ENCODE assay signal across 29 cellular contexts in genomic region chr22:30004101-30004500, GRCh38.
DNase-seq lines count a peak whose midpoint lies in the region; ATAC-seq, FAIRE-seq and TF ChIP-seq lines count a peak whose summit lies in the region.
"Had no signal": no experiment of that assay in that cellular context is flagged by ENCODE, and none has a peak within 500 bp of the region (broad histone marks: within the 10 kb centered on the region; RNA-seq: fewer than 3 reads in every experiment).

No MANE protein-coding gene starts in this region.

- H2BK20ac ChIP-seq in IMR-90 (ENCODE audit: low read depth, low read length): no peak overlapping the region

- H4K20me1 ChIP-seq in IMR-90 (ENCODE audit: insufficient read depth, low read length): peaks cover 12% of the 10 kb centered on the region; the same call in 1 of the 2 replicates

- no peak for TF ChIP-seq POLR2A in IMR-90 (IDR thresholded peaks at IDR 0.05; ENCODE audit: low read depth, low read length)

- no peak overlapping the region for H3K14ac ChIP-seq in IMR-90 (replicated peaks; ENCODE audit: low read depth, low read length)

- H3K4me1 Mint-ChIP-seq in activated T-cell treated with anti-CD3 and anti-CD28 coated beads, Interleukin-2, amount 50 U/mL, for 24 hours (ENCODE audit: low read depth): peaks cover 8% of the 10 kb centered on the region
- peaks cover 10% of the 10 kb centered on the region for H3K4me1 Mint-ChIP-seq in activated T-cell treated with anti-CD3 and anti-CD28 coated beads, Interleukin-2, amount 50 U/mL, for 4 hours (ENCODE audit: low read depth)
- peaks cover 8% of the 10 kb centered on the region for H3K4me1 Mint-ChIP-seq in activated CD4-positive, alpha-beta memory T cell treated with anti-CD3 and anti-CD28 coated beads for 36 hours (ENCODE audit: low read depth)
- H3K4me1 Mint-ChIP-seq: activated CD4-positive, alpha-beta memory T cell treated with anti-CD3 and anti-CD28 coated beads, Interleukin-2, amount 10 ng/mL, durations not matched to agents 7 days and 5 days had no signal

- no peak for DNase-seq in activated T-cell treated with anti-CD3 and anti-CD28 coated beads, Interleukin-2, amount 50 U/mL, for 24 hours
- DNase-seq in activated T-cell treated with anti-CD3 and anti-CD28 coated beads, Interleukin-2, amount 50 U/mL, for 4 hours: no peak
- DNase-seq in IMR-90: peak; percentile 19
- peak; percentile 34 for DNase-seq in fibroblast of the aortic adventitia (ENCODE audit: low read depth)
- no peak for DNase-seq in psoas muscle
- no peak for DNase-seq in activated CD4-positive, alpha-beta memory T cell treated with anti-CD3 and anti-CD28 coated beads for 36 hours
- no peak for DNase-seq in urothelium cell line (ENCODE audit: low spot score)
- DNase-seq: 8988T; activated CD4-positive, alpha-beta memory T cell treated with anti-CD3 and anti-CD28 coated beads, Interleukin-2, amount 10 ng/mL, durations not matched to agents 7 days and 5 days; activated CD4-positive, CD25-positive, alpha-beta regulatory T cell treated with anti-CD3 and anti-CD28 coated beads, Interleukin-2, amount 50 U/mL, for 72 hours; activated CD8-positive, alpha-beta memory T cell treated with anti-CD3 and anti-CD28 coated beads, Interleukin-2, amount 50 U/mL, for 4 hours; activated naive CD4-positive, alpha-beta T cell treated with anti-CD3 and anti-CD28 coated beads, Interleukin-2, amount 50 U/mL, for 16 hours; body of pancreas; gastrocnemius medialis; GDM1; KBM-7; kidney glomerular epithelial cell; NCI-H1105 treated with DMSO at 0.1 percent for 48 hours; NCI-H1930; NCI-H2171 treated with DMSO at 0.1 percent for 48 hours; NCI-H510A treated with DMSO at 0.1 percent for 48 hours; NK-92 treated with Interleukin-12 subunit alpha and Interleukin-12 subunit beta, amount 100 ng/mL, for 24 hours; PC-9; stimulated activated CD4-positive, alpha-beta T cell treated with anti-CD3 and anti-CD28 coated beads, Interleukin-4, amount 100 ng/mL, for 4 hours; transverse colon had no signal

- H2BK5ac ChIP-seq in IMR-90 (ENCODE audit: low read depth, low read length, poor library complexity, severe bottlenecking): no peak overlapping the region

- no peaks in the 10 kb centered on the region for H3K9me3 Mint-ChIP-seq in activated T-cell treated with anti-CD3 and anti-CD28 coated beads, Interleukin-2, amount 50 U/mL, for 24 hours
- no peaks in the 10 kb centered on the region for H3K9me3 Mint-ChIP-seq in activated T-cell treated with anti-CD3 and anti-CD28 coated beads, Interleukin-2, amount 50 U/mL, for 4 hours
- H3K9me3 Mint-ChIP-seq in activated CD4-positive, alpha-beta memory T cell treated with anti-CD3 and anti-CD28 coated beads for 36 hours: no peaks in the 10 kb centered on the region
- H3K9me3 Mint-ChIP-seq: activated CD4-positive, alpha-beta memory T cell treated with anti-CD3 and anti-CD28 coated beads, Interleukin-2, amount 10 ng/mL, durations not matched to agents 7 days and 5 days; dendritic cell treated with granulocyte-macrophage colony-stimulating factor and Interleukin-4, amounts not matched to agents 40 ng/mL and 50 ng/mL, for 4 days had no signal

- no peak overlapping the region for H3K4me2 ChIP-seq in IMR-90 (ENCODE audit: low read depth, low read length)
- H3K4me2 ChIP-seq: hepatocyte, PC-9 had no signal

- H3K36me3 ChIP-seq in IMR-90 (ENCODE audit: control insufficient read depth, insufficient read depth, low read length) (peaks cover 19% of the 10 kb centered on the region), psoas muscle (ENCODE audit: insufficient read depth in 1 of 2, low read depth in 1 of 2) (peaks cover 5 to 80% of the 10 kb centered on the region in 2 donors)

- CTCF ChIA-PET in IMR-90 (lab: Yijun Ruan, JAX): no interaction called here
- CTCF ChIA-PET in activated CD4-positive, alpha-beta memory T cell treated with anti-CD3 and anti-CD28 coated beads for 36 hours (lab: Charles Lee): interaction anchor here (0.6 to 3.6 kb wide), 23 partner anchors 8 to 415 kb away, joined by 3 to 39 read pairs (median 4); partner anchors contain the start of genes ASCC2 and MTMR3

- no TSS peak for BruUV-seq in IMR-90 (replicated peaks; lab: Mats Ljungman, UMichigan)

- H3K4ac ChIP-seq in IMR-90 (ENCODE audit: low read depth, low read length): no peak overlapping the region

- in situ Hi-C loops in IMR-90 (cut with MboI; ENCODE audit: low sequenced_read_pairs): loop anchor here (10.0 kb wide), 1 partner anchor 369 kb away; no protein-coding TSS in a partner anchor

- no peak overlapping the region for H2AK9ac ChIP-seq in IMR-90 (replicated peaks; ENCODE audit: low read depth, low read length, poor library complexity)

- no peak overlapping the region for H2AFZ ChIP-seq in IMR-90 (replicated peaks; ENCODE audit: low read length, poor library complexity)
- H2AFZ ChIP-seq: hepatocyte, PC-9 had no signal

- H3K27me3 ChIP-seq in IMR-90 (ENCODE audit: control insufficient read depth, insufficient read depth, low read length): no peaks in the 10 kb centered on the region
- H3K27me3 ChIP-seq in psoas muscle (ENCODE audit: insufficient read depth in 3 of 3, low read length in 2 of 3): no peaks in the 10 kb centered on the region
- H3K27me3 ChIP-seq: body of pancreas, gastrocnemius medialis, hepatocyte, transverse colon had no signal

- POLR2A ChIA-PET in IMR-90 (lab: Charles Lee; ENCODE audit: unreplicated experiment): no interaction called here
- POLR2A ChIA-PET in activated CD4-positive, alpha-beta memory T cell treated with anti-CD3 and anti-CD28 coated beads for 36 hours (lab: Charles Lee): no interaction called here

- H3K36me3 Mint-ChIP-seq in activated T-cell treated with anti-CD3 and anti-CD28 coated beads, Interleukin-2, amount 50 U/mL, for 24 hours (ENCODE audit: low read depth): peaks cover 62% of the 10 kb centered on the region
- H3K36me3 Mint-ChIP-seq in activated T-cell treated with anti-CD3 and anti-CD28 coated beads, Interleukin-2, amount 50 U/mL, for 4 hours (ENCODE audit: insufficient read depth): peaks cover 21% of the 10 kb centered on the region
- H3K36me3 Mint-ChIP-seq in activated CD4-positive, alpha-beta memory T cell treated with anti-CD3 and anti-CD28 coated beads for 36 hours: peaks cover 11% of the 10 kb centered on the region

- FAIRE-seq in urothelium cell line (lab: Jason Lieb, UNC): no peak

- H3K4me3 Mint-ChIP-seq in activated T-cell treated with anti-CD3 and anti-CD28 coated beads, Interleukin-2, amount 50 U/mL, for 24 hours: no peak overlapping the region
- H3K4me3 Mint-ChIP-seq in activated T-cell treated with anti-CD3 and anti-CD28 coated beads, Interleukin-2, amount 50 U/mL, for 4 hours: no peak overlapping the region
- H3K4me3 Mint-ChIP-seq in activated CD4-positive, alpha-beta memory T cell treated with anti-CD3 and anti-CD28 coated beads for 36 hours: no peak overlapping the region
- H3K4me3 Mint-ChIP-seq: activated CD4-positive, alpha-beta memory T cell treated with anti-CD3 and anti-CD28 coated beads, Interleukin-2, amount 10 ng/mL, durations not matched to agents 7 days and 5 days; dendritic cell treated with granulocyte-macrophage colony-stimulating factor and Interleukin-4, amounts not matched to agents 40 ng/mL and 50 ng/mL, for 4 days had no signal

- H3K23ac ChIP-seq in IMR-90 (ENCODE audit: low read depth, low read length): no peak overlapping the region

- H4K5ac ChIP-seq in IMR-90 (ENCODE audit: low read depth, low read length): no peak overlapping the region

- WGBS in IMR-90 (ENCODE audit: extremely low coverage in 2 of 2, insufficient read length in 1 of 2), 2 experiments: no CpG with 5 or more reads among the region's 1 CpG
- 43 to 77% (median 67%) methylated on average over 1 of the region's 1 CpG for WGBS in psoas muscle, 3 donors

- H3K18ac ChIP-seq in IMR-90 (ENCODE audit: low read depth, low read length): no peak overlapping the region

- peaks cover 7% of the 10 kb centered on the region for H3K4me1 ChIP-seq in IMR-90 (ENCODE audit: control insufficient read depth, insufficient read depth, low read length)
- H3K4me1 ChIP-seq in psoas muscle: peaks cover 13% of the 10 kb centered on the region

- TF ChIP-seq CTCF in IMR-90 (conservative IDR thresholded peaks at IDR 0.05; ENCODE audit: low read depth, low read length) (no peak), fibroblast of the aortic adventitia (IDR thresholded peaks at IDR 0.05; ENCODE audit: insufficient read depth, low read length) (no peak), psoas muscle (IDR thresholded peaks at IDR 0.05) (no peak)

- H3K4me3 ChIP-seq in IMR-90 (ENCODE audit: insufficient read depth, low read depth, low read length): no peak overlapping the region
- H3K4me3 ChIP-seq in fibroblast of the aortic adventitia (ENCODE audit: low read depth, low read length): no peak overlapping the region
- H3K4me3 ChIP-seq in psoas muscle: no peak overlapping the region
- H3K4me3 ChIP-seq: body of pancreas, gastrocnemius medialis, hepatocyte, PC-9, transverse colon had no signal

- H3K79me1 ChIP-seq in IMR-90 (ENCODE audit: low read depth in 1 of 2, low read length in 2 of 2): peaks cover 4 to 22% of the 10 kb centered on the region in 2 experiments; a peak in 3 of 4 replicates

- peak overlapping the region; percentile 7 for H3K27ac Mint-ChIP-seq in activated T-cell treated with anti-CD3 and anti-CD28 coated beads, Interleukin-2, amount 50 U/mL, for 24 hours
- H3K27ac Mint-ChIP-seq in activated CD4-positive, alpha-beta memory T cell treated with anti-CD3 and anti-CD28 coated beads for 36 hours: no peak overlapping the region
- H3K27ac Mint-ChIP-seq: activated CD4-positive, alpha-beta memory T cell treated with anti-CD3 and anti-CD28 coated beads, Interleukin-2, amount 10 ng/mL, durations not matched to agents 7 days and 5 days; dendritic cell treated with granulocyte-macrophage colony-stimulating factor and Interleukin-4, amounts not matched to agents 40 ng/mL and 50 ng/mL, for 4 days had no signal

- no peak for ATAC-seq in activated T-cell treated with anti-CD3 and anti-CD28 coated beads, Interleukin-2, amount 50 U/mL, for 4 hours
- ATAC-seq in IMR-90 (ENCODE audit: low read depth) (no peak), psoas muscle (peak in 1 of 4 donors; percentile 27), HG03097 (IDR thresholded peaks at IDR 0.05; ENCODE audit: low FRiP score, unreplicated experiment) (no peak)
- ATAC-seq: body of pancreas, esophagus mucosa had no signal

- H3K9me1 ChIP-seq in IMR-90 (ENCODE audit: insufficient read depth, low read length): peaks cover 4% of the 10 kb centered on the region; the same call in 1 of the 2 replicates

- H3K9me3 ChIP-seq in IMR-90 (ENCODE audit: control insufficient read depth, insufficient read depth, low read length) (no peaks in the 10 kb centered on the region), psoas muscle (no peaks in the 10 kb centered on the region)
- H3K9me3 ChIP-seq: body of pancreas, gastrocnemius medialis, transverse colon had no signal

- no peak for TF ChIP-seq RAD21 in IMR-90 (IDR thresholded peaks at IDR 0.05; ENCODE audit: low read length)

- no peak overlapping the region for H2BK120ac ChIP-seq in IMR-90 (ENCODE audit: low read depth, low read length)

- no peak overlapping the region for H4K8ac ChIP-seq in IMR-90 (ENCODE audit: low read depth in 2 of 2, low read length in 2 of 2)

- no peak overlapping the region for H3K56ac ChIP-seq in IMR-90 (ENCODE audit: extremely low read depth, insufficient read depth, low read length)

- no peak overlapping the region for H4K91ac ChIP-seq in IMR-90 (ENCODE audit: insufficient read depth, low read depth, low read length)

- intact Hi-C loops in IMR-90 (cut with micrococcal nuclease) (loop anchor here (2.0 kb wide), 1 partner anchor 313 kb away; no protein-coding TSS in a partner anchor), psoas muscle (cut with DNase I) (loop anchor here (2.0 to 10.0 kb wide), 4 partner anchors 169 to 313 kb away; partner anchors contain the start of gene ASCC2 (in 1 of the 2))
- intact Hi-C loops in activated CD4-positive, alpha-beta memory T cell treated with anti-CD3 and anti-CD28 coated beads for 36 hours (cut with micrococcal nuclease): loop anchor here (2.0 kb wide), 2 partner anchors 165 to 237 kb away; partner anchors contain the start of genes ASCC2, UQCR10 and ZMAT5

- no peak overlapping the region for H2BK15ac ChIP-seq in IMR-90 (ENCODE audit: low read depth, low read length)

- no peaks in the 10 kb centered on the region for H3K27me3 Mint-ChIP-seq in activated T-cell treated with anti-CD3 and anti-CD28 coated beads, Interleukin-2, amount 50 U/mL, for 24 hours
- no peaks in the 10 kb centered on the region for H3K27me3 Mint-ChIP-seq in activated T-cell treated with anti-CD3 and anti-CD28 coated beads, Interleukin-2, amount 50 U/mL, for 4 hours (ENCODE audit: low read depth)
- H3K27me3 Mint-ChIP-seq in activated CD4-positive, alpha-beta memory T cell treated with anti-CD3 and anti-CD28 coated beads for 36 hours: no peaks in the 10 kb centered on the region
- H3K27me3 Mint-ChIP-seq: activated CD4-positive, alpha-beta memory T cell treated with anti-CD3 and anti-CD28 coated beads, Interleukin-2, amount 10 ng/mL, durations not matched to agents 7 days and 5 days; dendritic cell treated with granulocyte-macrophage colony-stimulating factor and Interleukin-4, amounts not matched to agents 40 ng/mL and 50 ng/mL, for 4 days had no signal

- H3K27ac ChIP-seq in IMR-90 (ENCODE audit: insufficient read depth, low read length) (no peak overlapping the region), psoas muscle (peak overlapping the region; percentile 30)
- H3K27ac ChIP-seq: hepatocyte, PC-9 had no signal

- dilution Hi-C loops in IMR-90 (cut with HindIII; ENCODE audit: low sequenced_read_pairs, unreplicated experiment): no loop called here

- H3K9ac ChIP-seq in IMR-90 (ENCODE audit: low read depth, low read length): no peak overlapping the region

- no peak overlapping the region for H2AK5ac ChIP-seq in IMR-90 (ENCODE audit: low read depth, low read length)

Comparison
In these comparisons a context has a peak if more than half of its experiments do, and no peak if none do; other contexts are left out.
1. DNase-seq: peak in IMR-90 (single experiment) and fibroblast of the aortic adventitia (single experiment); none in activated T-cell treated with anti-CD3 and anti-CD28 coated beads, Interleukin-2, amount 50 U/mL, for 24 hours (single experiment), activated T-cell treated with anti-CD3 and anti-CD28 coated beads, Interleukin-2, amount 50 U/mL, for 4 hours (single experiment), psoas muscle (0 of 2), activated CD4-positive, alpha-beta memory T cell treated with anti-CD3 and anti-CD28 coated beads for 36 hours (single experiment) and urothelium cell line (single experiment).